In the genomic region with DNA sequence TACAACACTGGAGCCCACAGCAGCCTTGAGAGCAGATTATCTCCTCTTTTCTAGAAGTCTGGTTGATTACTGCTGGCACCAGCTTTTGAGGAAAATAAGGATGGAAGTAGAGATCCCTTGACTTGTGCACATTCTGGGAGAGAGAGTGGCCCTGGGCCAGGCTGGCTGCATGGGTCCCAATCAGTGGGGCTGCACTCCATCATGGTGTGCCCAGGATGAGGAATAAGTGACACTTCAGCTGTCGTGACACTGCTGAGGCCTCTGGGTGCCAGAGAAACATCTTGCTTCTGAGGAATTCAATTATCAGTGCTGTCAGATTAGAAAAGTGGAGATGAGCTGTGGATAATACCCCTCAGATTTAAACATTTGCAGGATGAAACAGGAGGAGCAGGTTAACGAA, we compare ENCODE assay signal across 18 cellular contexts. TPM values are rescaled to one million over a fixed set of nuclear protein-coding genes. Genes with fewer than 3 reads are reported as not detected.
A peak's percentile ranks its signal among the peaks of the same experiment; 100 is the strongest.
DNase-seq lines count a peak whose midpoint lies in the region; ATAC-seq and TF ChIP-seq lines count a peak whose summit lies in the region.
"Had no signal": no experiment of that assay in that cellular context is flagged by ENCODE, and none has a peak within 500 bp of the region (broad histone marks: within the 10 kb centered on the region; RNA-seq: fewer than 3 reads in every experiment).

No MANE protein-coding gene starts in this region.

- H3K4me3 ChIP-seq in BLaER1 (no peak overlapping the region), IMR-90 (ENCODE audit: insufficient read depth, low read depth, low read length) (no peak overlapping the region), WERI-Rb-1 (ENCODE audit: low read depth, low read length) (no peak overlapping the region)
- H3K4me3 ChIP-seq: GM23338 had no signal

- H3K18ac ChIP-seq in IMR-90 (ENCODE audit: low read depth, low read length), result no peak overlapping the region

- no peak overlapping the region for H2BK15ac ChIP-seq in IMR-90 (ENCODE audit: low read depth, low read length)

- H3K27ac ChIP-seq in BLaER1, result no peak overlapping the region
- no peak overlapping the region for H3K27ac ChIP-seq in IMR-90 (ENCODE audit: insufficient read depth, low read length)
- H3K27ac ChIP-seq in WERI-Rb-1, result peak overlapping the region; percentile 50
- H3K27ac ChIP-seq: C4-2B had no signal

- no peak for ATAC-seq in IMR-90 (ENCODE audit: low read depth)
- no peak for ATAC-seq in left lobe of liver
- ATAC-seq: CD8-positive, alpha-beta T cell; GM23338; HCT116 had no signal

- H3K79me1 ChIP-seq in IMR-90 (ENCODE audit: low read depth in 1 of 2, low read length in 2 of 2), result no peaks in the 10 kb centered on the region

- no peak for DNase-seq in IMR-90
- DNase-seq in WERI-Rb-1, result no peak
- no peak for DNase-seq in left lobe of liver (ENCODE audit: low spot score)
- no peak for DNase-seq in activated naive CD4-positive, alpha-beta T cell treated with anti-CD3 and anti-CD28 coated beads, Interleukin-2, amount 50 U/mL, for 16 hours
- no peak for DNase-seq in NCI-H526 treated with DMSO at 0.1 percent for 48 hours (lab: John Stamatoyannopoulos, UW)
- no peak for DNase-seq in stimulated activated CD4-positive, alpha-beta T cell treated with anti-CD3 and anti-CD28 coated beads, Interleukin-2, amount 100 ng/mL, for 48 hours
- DNase-seq: 8988T; Caco-2; CD4-positive, CD25-positive, alpha-beta regulatory T cell; CD8-positive, alpha-beta T cell; DMS53; DMS79 treated with DMSO at 0.1 percent for 48 hours; GF-D8; H9 had no signal

- TF ChIP-seq RAD21 in IMR-90 (IDR thresholded peaks at IDR 0.05; ENCODE audit: low read length), result no peak

- dilution Hi-C loops in IMR-90 (cut with HindIII; ENCODE audit: low sequenced_read_pairs, unreplicated experiment), result no loop called here

- H3K14ac ChIP-seq in IMR-90 (replicated peaks; ENCODE audit: low read depth, low read length), result no peak overlapping the region

- H2AFZ ChIP-seq in IMR-90 (replicated peaks; ENCODE audit: low read length, poor library complexity), result no peak overlapping the region
- H2AFZ ChIP-seq: GM23338 had no signal

- H3K36me3 ChIP-seq in BLaER1, result peaks cover 19% of the 10 kb centered on the region
- H3K36me3 ChIP-seq in IMR-90 (ENCODE audit: control insufficient read depth, insufficient read depth, low read length), result no peaks in the 10 kb centered on the region
- H3K36me3 ChIP-seq in WERI-Rb-1, result peaks cover 13% of the 10 kb centered on the region

- TF ChIP-seq POLR2A in IMR-90 (IDR thresholded peaks at IDR 0.05; ENCODE audit: low read depth, low read length), result no peak

- H3K23ac ChIP-seq in IMR-90 (ENCODE audit: low read depth, low read length), result no peak overlapping the region

- H4K5ac ChIP-seq in IMR-90 (ENCODE audit: low read depth, low read length), result no peak overlapping the region

- no peak overlapping the region for H4K91ac ChIP-seq in IMR-90 (ENCODE audit: insufficient read depth, low read depth, low read length)

- no peak overlapping the region for H2AK5ac ChIP-seq in IMR-90 (ENCODE audit: low read depth, low read length)

- in situ Hi-C loops in IMR-90 (cut with MboI; ENCODE audit: low sequenced_read_pairs), result no loop called here

- H3K4me2 ChIP-seq in BLaER1 (no peak overlapping the region), IMR-90 (ENCODE audit: low read depth, low read length) (no peak overlapping the region)
- H3K4me2 ChIP-seq: GM23338 had no signal

- CTCF ChIA-PET in IMR-90 (lab: Yijun Ruan, JAX), result interaction anchor here (1.4 kb wide), 1 partner anchor 145 kb away, joined by 3 read pairs; no protein-coding TSS in a partner anchor

- H3K9me3 ChIP-seq in BLaER1, result no peaks in the 10 kb centered on the region
- no peaks in the 10 kb centered on the region for H3K9me3 ChIP-seq in IMR-90 (ENCODE audit: control insufficient read depth, insufficient read depth, low read length)
- no peaks in the 10 kb centered on the region for H3K9me3 ChIP-seq in WERI-Rb-1 (ENCODE audit: severe bottlenecking)
- H3K9me3 ChIP-seq: Caco-2 had no signal

- no peak overlapping the region for H2BK120ac ChIP-seq in IMR-90 (ENCODE audit: low read depth, low read length)

- no peak overlapping the region for H3K56ac ChIP-seq in IMR-90 (ENCODE audit: extremely low read depth, insufficient read depth, low read length)

- intact Hi-C loops in IMR-90 (cut with micrococcal nuclease), result no loop called here

- H3K27me3 ChIP-seq in BLaER1 (no peaks in the 10 kb centered on the region), IMR-90 (ENCODE audit: control insufficient read depth, insufficient read depth, low read length) (no peaks in the 10 kb centered on the region), WERI-Rb-1 (ENCODE audit: insufficient read depth, low read depth, severe bottlenecking) (no peaks in the 10 kb centered on the region)

- H3K9ac ChIP-seq in BLaER1 (0 out of 2 replicates have a peak overlapping the region, but pooled peaks have one; percentile 19), IMR-90 (ENCODE audit: low read depth, low read length) (no peak overlapping the region)

- POLR2A ChIA-PET in IMR-90 (lab: Charles Lee; ENCODE audit: unreplicated experiment), result no interaction called here

- peak overlapping the region; percentile 55 for H2AK9ac ChIP-seq in IMR-90 (replicated peaks; ENCODE audit: low read depth, low read length, poor library complexity)

- H2BK5ac ChIP-seq in IMR-90 (ENCODE audit: low read depth, low read length, poor library complexity, severe bottlenecking), result no peak overlapping the region

- no peaks in the 10 kb centered on the region for H3K9me1 ChIP-seq in IMR-90 (ENCODE audit: insufficient read depth, low read length)

- no peak overlapping the region for H2BK20ac ChIP-seq in IMR-90 (ENCODE audit: low read depth, low read length)

- H4K20me1 ChIP-seq in BLaER1 (no peaks in the 10 kb centered on the region), IMR-90 (ENCODE audit: insufficient read depth, low read length) (no peaks in the 10 kb centered on the region)

- H3K4me1 ChIP-seq in BLaER1, result peaks cover 3% of the 10 kb centered on the region; the same call in 1 of the 2 replicates
- H3K4me1 ChIP-seq in IMR-90 (ENCODE audit: control insufficient read depth, insufficient read depth, low read length), result no peaks in the 10 kb centered on the region
- H3K4me1 ChIP-seq: Caco-2 had no signal

- no peak overlapping the region for H4K8ac ChIP-seq in IMR-90 (ENCODE audit: low read depth in 2 of 2, low read length in 2 of 2)

- TF ChIP-seq CTCF in IMR-90 (conservative IDR thresholded peaks at IDR 0.05; ENCODE audit: low read depth, low read length) (no peak), WERI-Rb-1 (IDR thresholded peaks at IDR 0.05; ENCODE audit: low read depth, low read length) (no peak)

- no TSS peak for BruUV-seq in IMR-90 (replicated peaks; lab: Mats Ljungman, UMichigan)

- H3K4ac ChIP-seq in IMR-90 (ENCODE audit: low read depth, low read length), result no peak overlapping the region

- 100% methylated on average over 1 of the region's 2 CpGs; no CpG with 5 or more reads in 1 of the 2 experiments for WGBS in IMR-90 (ENCODE audit: extremely low coverage in 2 of 2, insufficient read length in 1 of 2), 2 experiments

TF ChIP-seq in IMR-90, 13 proteins besides CTCF, POLR2A, EP300 and RAD21:
- no peak for TF ChIP-seq SMC3 (IDR thresholded peaks at IDR 0.05; ENCODE audit: low read depth, low read length)
- no peak for TF ChIP-seq MAFK (IDR thresholded peaks at IDR 0.05; ENCODE audit: low read depth, low read length)
- TF ChIP-seq MAZ (IDR thresholded peaks at IDR 0.05; ENCODE audit: borderline replicate concordance, low read depth, low read length), result no peak

RNA-seq across cellular contexts. Expression of a gene that starts 9.1 kb away (rescaled TPM):
- 29.6 and 38.9 TPM in 2 replicates for total RNA-seq in IMR-90 (2012; rRNA removed)
- polyA plus RNA-seq in IMR-90 (2012; rRNA removed), result 18.5 and 23.6 TPM in 2 replicates
- 5.0 and 12.7 TPM in 2 replicates for polyA plus RNA-seq in IMR-90 (2012; cell fraction: cytosol; rRNA removed)
- polyA plus RNA-seq in IMR-90 (2012; cell fraction: nucleus; rRNA removed; ENCODE audit: low replicate concordance), result 1.2 and 6.0 TPM in 2 replicates
- total RNA-seq in left lobe of liver, result 9.6 TPM

RNA-seq across cellular contexts. Expression of a gene that starts 16.4 kb away (rescaled TPM):
- total RNA-seq in IMR-90 (2012; rRNA removed) (4.4 and 7.0 TPM in 2 replicates), left lobe of liver (11.0 TPM)
- 10.7 and 12.3 TPM in 2 replicates for polyA plus RNA-seq in IMR-90 (2012; rRNA removed)
- polyA plus RNA-seq in IMR-90 (2012; cell fraction: cytosol; rRNA removed), result 8.1 and 12.8 TPM in 2 replicates
- 6.0 and 8.1 TPM in 2 replicates for polyA plus RNA-seq in IMR-90 (2012; cell fraction: nucleus; rRNA removed; ENCODE audit: low replicate concordance)

RNA-seq across cellular contexts. Expression of a gene that starts 42.6 kb away (rescaled TPM):
- total RNA-seq in IMR-90 (2012; rRNA removed) (0.54 and 0.56 TPM in 2 replicates), left lobe of liver (61.3 TPM)
- polyA plus RNA-seq in IMR-90 (2012; rRNA removed), result 0.79 and 0.92 TPM in 2 replicates
- polyA plus RNA-seq in IMR-90 (2012; cell fraction: cytosol; rRNA removed), result 0.35 and 1.0 TPM in 2 replicates
- 0.59 and 1.3 TPM in 2 replicates for polyA plus RNA-seq in IMR-90 (2012; cell fraction: nucleus; rRNA removed; ENCODE audit: low replicate concordance)

Comparison
In these comparisons a context has a peak if more than half of its experiments do, and no peak if none do; other contexts are left out.
1. RNA of a gene that starts 42.6 kb away (total RNA-seq): 61.3 TPM in left lobe of liver (single experiment); 0.54 to 0.56 TPM in IMR-90; every median in the first group is over 10 times any median in the second.